8 cellular contexts compared by ENCODE assay signal in genomic region chr7:115679976-115680375, GRCh38.
DNase-seq lines count a peak whose midpoint lies in the region; ATAC-seq and TF ChIP-seq lines count a peak whose summit lies in the region.

No MANE protein-coding gene starts in this region.

- H3K36me3 ChIP-seq in GM23248 (ENCODE audit: low read depth) (no peaks in the 10 kb centered on the region), MM.1S (replicated peaks; ENCODE audit: insufficient read depth, low read length) (no peaks in the 10 kb centered on the region), adipocyte (ENCODE audit: control insufficient read depth, insufficient read depth, low read length, severe bottlenecking) (no peaks in the 10 kb centered on the region)

- WGBS in GM23248 (ENCODE audit: low coverage in 1 of 2, low lambda C conversion rate in 2 of 2, missing lambda C conversion rate in 2 of 2), 2 experiments: 39 to 40% methylated on average over 2 of the region's 2 CpGs

- peak; percentile 74 for ATAC-seq in left lobe of liver
- ATAC-seq in stimulated activated naive CD8-positive, alpha-beta T cell treated with anti-CD3 and anti-CD28 coated beads, Interleukin-15, Interleukin-2, amounts not matched to agents 100 U/mL and 50 U/mL, for 24 hours: no peak

- H3K9me2 ChIP-seq in GM23248 (ENCODE audit: insufficient read depth) (no peaks in the 10 kb centered on the region), MM.1S (replicated peaks; ENCODE audit: insufficient read depth, low read length) (no peaks in the 10 kb centered on the region)

- DNase-seq in NCI-H1417 (lab: John Stamatoyannopoulos, UW) (peak in 2 of 3 experiments; percentile 36 to 57), NCI-H1417 treated with DMSO at 0.1 percent for 48 hours (lab: John Stamatoyannopoulos, UW) (no peak), GM23248 (peak; percentile 70), MM.1S (peak; percentile 43), adipocyte (ENCODE audit: low read depth) (peak; percentile 60), left lobe of liver (ENCODE audit: low spot score) (no peak), NCI-H446 treated with DMSO at 0.1 percent for 48 hours (lab: John Stamatoyannopoulos, UW) (no peak)
- DNase-seq in stimulated activated naive CD8-positive, alpha-beta T cell treated with anti-CD3 and anti-CD28 coated beads, Interleukin-15, Interleukin-2, amounts not matched to agents 100 U/mL and 50 U/mL, for 24 hours: no peak

- peak; percentile 59 for TF ChIP-seq CTCF in MM.1S (IDR thresholded peaks at IDR 0.05; ENCODE audit: low read length)

- H3F3A ChIP-seq in GM23248 (ENCODE audit: insufficient read depth) (peaks cover 17% of the 10 kb centered on the region; the same call in 1 of the 2 replicates), MM.1S (ENCODE audit: insufficient read depth, low read length) (no peaks in the 10 kb centered on the region)

- no peak overlapping the region for H3K9ac ChIP-seq in GM23248
- H3K9ac ChIP-seq in MM.1S (ENCODE audit: low read length): no peak overlapping the region
- no peak overlapping the region for H3K9ac ChIP-seq in adipocyte (ENCODE audit: low read length)

- H4K20me1 ChIP-seq in GM23248 (ENCODE audit: insufficient read depth) (no peaks in the 10 kb centered on the region), MM.1S (ENCODE audit: insufficient read depth, low read length) (no peaks in the 10 kb centered on the region)

- H3K27ac ChIP-seq in GM23248 (no peak overlapping the region), MM.1S (ENCODE audit: low read length) (no peak overlapping the region)

- in situ Hi-C loops in GM23248 (cut with MboI): no loop called here

- no peaks in the 10 kb centered on the region for H3K27me3 ChIP-seq in GM23248 (replicated peaks; ENCODE audit: insufficient read depth)
- no peaks in the 10 kb centered on the region for H3K27me3 ChIP-seq in MM.1S (replicated peaks; ENCODE audit: insufficient read depth, low read length)
- H3K27me3 ChIP-seq in adipocyte (replicated peaks; ENCODE audit: control insufficient read depth, insufficient read depth, low read length): no peaks in the 10 kb centered on the region

- H3K4me1 ChIP-seq in GM23248 (ENCODE audit: insufficient read depth) (peaks cover 31% of the 10 kb centered on the region), MM.1S (ENCODE audit: low read length) (no peaks in the 10 kb centered on the region), adipocyte (ENCODE audit: control insufficient read depth, insufficient read depth, low read length) (peaks cover 22% of the 10 kb centered on the region)

- no peaks in the 10 kb centered on the region for H3K9me3 ChIP-seq in GM23248 (ENCODE audit: low read depth)
- H3K9me3 ChIP-seq in MM.1S (replicated peaks; ENCODE audit: insufficient read depth, low read length): no peaks in the 10 kb centered on the region
- H3K9me3 ChIP-seq in adipocyte (ENCODE audit: control insufficient read depth, low read length): no peaks in the 10 kb centered on the region

- H3K4me2 ChIP-seq in GM23248 (ENCODE audit: unreplicated experiment) (no peak overlapping the region), MM.1S (ENCODE audit: low read depth, low read length) (no peak overlapping the region)

- H2AFZ ChIP-seq in GM23248: no peak overlapping the region
- no peak overlapping the region for H2AFZ ChIP-seq in MM.1S (ENCODE audit: low read length)

- H3K4me3 ChIP-seq in GM23248 (no peak overlapping the region), MM.1S (ENCODE audit: low read length) (no peak overlapping the region), adipocyte (ENCODE audit: low read length) (no peak overlapping the region)

- H3K79me2 ChIP-seq in GM23248 (ENCODE audit: insufficient read depth) (no peaks in the 10 kb centered on the region), MM.1S (ENCODE audit: low read length) (no peaks in the 10 kb centered on the region)

Comparison
In these comparisons a context has a peak if more than half of its experiments do, and no peak if none do; other contexts are left out.
1. DNase-seq: peak in NCI-H1417 (2 of 3), GM23248 (single experiment), MM.1S (single experiment) and adipocyte (single experiment); none in NCI-H1417 treated with DMSO at 0.1 percent for 48 hours (single experiment), left lobe of liver (single experiment), NCI-H446 treated with DMSO at 0.1 percent for 48 hours (single experiment) and stimulated activated naive CD8-positive, alpha-beta T cell treated with anti-CD3 and anti-CD28 coated beads, Interleukin-15, Interleukin-2, amounts not matched to agents 100 U/mL and 50 U/mL, for 24 hours (single experiment).